15 cellular contexts compared by ENCODE assay signal in genomic region chr12:20040844-20041243, GRCh38.
A peak's percentile ranks its signal among the peaks of the same experiment; 100 is the strongest.
DNase-seq lines count a peak whose midpoint lies in the region; ATAC-seq and TF ChIP-seq lines count a peak whose summit lies in the region.
"Had no signal": no experiment of that assay in that cellular context is flagged by ENCODE, and none has a peak within 500 bp of the region (broad histone marks: within the 10 kb centered on the region; RNA-seq: fewer than 3 reads in every experiment).

No MANE protein-coding gene starts in this region.

- H2AFZ ChIP-seq in osteoblast (ENCODE audit: low read length) = peak overlapping the region; percentile 68

- TF ChIP-seq POLR2A in body of pancreas (IDR thresholded peaks at IDR 0.05) = no peak

- intact Hi-C loops in body of pancreas (cut with DNase I) (no loop called here), left cardiac atrium (cut with DNase I) (no loop called here)

- TF ChIP-seq CTCF in body of pancreas (IDR thresholded peaks at IDR 0.05) = no peak
- TF ChIP-seq CTCF in osteoblast (IDR thresholded peaks at IDR 0.05; ENCODE audit: extremely low read depth, low read depth, low read length) = no peak

- H4K20me1 ChIP-seq in osteoblast (ENCODE audit: insufficient read depth, low read length) = no peaks in the 10 kb centered on the region

- H3K27me3 ChIP-seq in body of pancreas = no peaks in the 10 kb centered on the region
- H3K27me3 ChIP-seq in osteoblast (ENCODE audit: insufficient read depth, low read length) = no peaks in the 10 kb centered on the region
- H3K27me3 ChIP-seq: sigmoid colon, vagina had no signal

- H3K4me1 ChIP-seq in body of pancreas = no peaks in the 10 kb centered on the region
- H3K4me1 ChIP-seq in osteoblast (ENCODE audit: insufficient read depth, low read length) = peaks cover 6% of the 10 kb centered on the region

- no peak overlapping the region for H3K27ac ChIP-seq in body of pancreas
- no peak overlapping the region for H3K27ac ChIP-seq in osteoblast (ENCODE audit: low read depth, low read length)
- H3K27ac ChIP-seq: vagina had no signal

- DNase-seq in LHCN-M2 (ENCODE audit: low read depth) (peak; percentile 35), body of pancreas (peak in 3 of 4 donors; percentile 4 to 15 (median 10)), left cardiac atrium (peak; percentile 33), osteoblast (ENCODE audit: insufficient read length, low spot score, missing footprints) (peak; percentile 50), SIG-M5 (lab: John Stamatoyannopoulos, UW) (no peak), OCI-M2 (lab: John Stamatoyannopoulos, UW; ENCODE audit: unreplicated experiment) (no peak)
- DNase-seq: activated CD4-positive, alpha-beta T cell treated with anti-CD3 and anti-CD28 coated beads for 4 hours; activated effector memory CD4-positive, alpha-beta T cell treated with anti-CD3 and anti-CD28 coated beads, Interleukin-2, amount 50 U/mL, for 16 hours; amniotic stem cell; cortex of kidney; NCI-H146; sigmoid colon had no signal

- no peak for ATAC-seq in body of pancreas
- ATAC-seq in left cardiac atrium = peak; percentile 74 to 79
- no peak for ATAC-seq in GM19397 (IDR thresholded peaks at IDR 0.05; ENCODE audit: unreplicated experiment)
- no peak for ATAC-seq in HG02759 (IDR thresholded peaks at IDR 0.05; ENCODE audit: unreplicated experiment)

- H3K79me2 ChIP-seq in osteoblast (ENCODE audit: insufficient read depth, low read length) = no peaks in the 10 kb centered on the region

- H3K36me3 ChIP-seq in body of pancreas (replicated peaks in 1 of 2; ENCODE audit: insufficient read depth in 1 of 2, low read depth in 2 of 2) (no peaks in the 10 kb centered on the region), osteoblast (ENCODE audit: insufficient read depth, low read length) (no peaks in the 10 kb centered on the region)
- H3K36me3 ChIP-seq: sigmoid colon, vagina had no signal

- H3K9me3 ChIP-seq in body of pancreas (no peaks in the 10 kb centered on the region), osteoblast (ENCODE audit: low read depth, low read length) (no peaks in the 10 kb centered on the region)
- H3K9me3 ChIP-seq: sigmoid colon, vagina had no signal

- peak overlapping the region; percentile 12 for H3K4me2 ChIP-seq in osteoblast (ENCODE audit: insufficient read depth, low read length)

- H3K4me3 ChIP-seq in body of pancreas = no peak overlapping the region
- no peak overlapping the region for H3K4me3 ChIP-seq in osteoblast (ENCODE audit: insufficient read depth, low read length)
- H3K4me3 ChIP-seq: sigmoid colon, vagina had no signal

- WGBS in body of pancreas, 2 donors = 36 to 51% methylated on average over 3 of the region's 3 CpGs

Comparison
In these comparisons a context has a peak if more than half of its experiments do, and no peak if none do; other contexts are left out.
1. DNase-seq: peak in LHCN-M2 (single experiment), body of pancreas (3 of 4), left cardiac atrium (single experiment) and osteoblast (single experiment); none in SIG-M5 (single experiment) and OCI-M2 (single experiment).
2. ATAC-seq: peak in left cardiac atrium (2 of 2); none in body of pancreas (single experiment), GM19397 (single experiment) and HG02759 (single experiment).